Comparison of ENCODE assay signal across 1 cellular context in genomic region chr17:48492401-48493298, GRCh38.
TF ChIP-seq lines count a peak whose summit lies in the region.

No MANE protein-coding gene starts in this region.

TF ChIP-seq in HepG2, 621 proteins besides CTCF, POLR2A, EP300 and RAD21 (continued from another document and continues in another):
- TF ChIP-seq AKNA (CRISPR knock-in tag; IDR thresholded peaks at IDR 0.05; ENCODE audit: borderline replicate concordance) (no peak), JARID2 (CRISPR knock-in tag; IDR thresholded peaks at IDR 0.05; ENCODE audit: insufficient replicate concordance) (no peak), MTA1 (CRISPR knock-in tag; IDR thresholded peaks at IDR 0.05; ENCODE audit: borderline replicate concordance) (no peak), ZNF841 (CRISPR knock-in tag; IDR thresholded peaks at IDR 0.05; ENCODE audit: borderline replicate concordance) (no peak), HNRNPH1 (optimal IDR thresholded peaks at IDR 0.05; ENCODE audit: low read depth, low read length) (no peak), NCOA2 (CRISPR knock-in tag; IDR thresholded peaks at IDR 0.05) (no peak), ZFP1 (CRISPR knock-in tag; IDR thresholded peaks at IDR 0.05) (no peak), UBTF (CRISPR knock-in tag; IDR thresholded peaks at IDR 0.05) (peak; percentile 50; the same call in 1 of the 2 replicates), AGO1 (IDR thresholded peaks at IDR 0.05; ENCODE audit: low read depth, low read length, poor library complexity, severe bottlenecking) (no peak), TEAD3 (CRISPR knock-in tag; optimal IDR thresholded peaks at IDR 0.05; ENCODE audit: borderline replicate concordance) (no peak), HMGA1 (CRISPR knock-in tag; conservative IDR thresholded peaks at IDR 0.05) (no peak), ZBTB38 (CRISPR knock-in tag; IDR thresholded peaks at IDR 0.05) (no peak), ELF1 (CRISPR knock-in tag; IDR thresholded peaks at IDR 0.05) (no peak), ZNF260 (CRISPR knock-in tag; IDR thresholded peaks at IDR 0.05; ENCODE audit: borderline replicate concordance, low read depth) (no peak), ZNF33B (CRISPR knock-in tag; IDR thresholded peaks at IDR 0.05) (no peak), ZNF143 (CRISPR knock-in tag; IDR thresholded peaks at IDR 0.05) (peak; percentile 29; the same call in 1 of the 2 replicates), ZNF782 (CRISPR knock-in tag; IDR thresholded peaks at IDR 0.05; ENCODE audit: borderline replicate concordance) (no peak), ZEB1 (IDR thresholded peaks at IDR 0.05; ENCODE audit: insufficient replicate concordance, low read depth) (no peak), CHD2 (IDR thresholded peaks at IDR 0.05; ENCODE audit: low read depth, low read length) (no peak), ZC3H13 (CRISPR knock-in tag; IDR thresholded peaks at IDR 0.05) (no peak), PRDM10 (CRISPR knock-in tag; IDR thresholded peaks at IDR 0.05; ENCODE audit: low read depth) (no peak), ZFP91 (CRISPR knock-in tag; IDR thresholded peaks at IDR 0.05; ENCODE audit: borderline replicate concordance) (peak; percentile 31; the same call in 1 of the 2 replicates), ZXDC (CRISPR knock-in tag; IDR thresholded peaks at IDR 0.05) (no peak), CEBPG (CRISPR knock-in tag; IDR thresholded peaks at IDR 0.05) (no peak), DR1 (CRISPR knock-in tag; IDR thresholded peaks at IDR 0.05) (no peak), ATRX (CRISPR knock-in tag; IDR thresholded peaks at IDR 0.05; ENCODE audit: borderline replicate concordance) (no peak), ZBTB49 (CRISPR knock-in tag; IDR thresholded peaks at IDR 0.05; ENCODE audit: borderline replicate concordance) (no peak), ZNF317 (CRISPR knock-in tag; IDR thresholded peaks at IDR 0.05) (no peak), GLI4 (CRISPR knock-in tag; IDR thresholded peaks at IDR 0.05; ENCODE audit: borderline replicate concordance) (no peak), HOXA9 (CRISPR knock-in tag; IDR thresholded peaks at IDR 0.05; ENCODE audit: borderline replicate concordance) (no peak), ATAD3A (CRISPR knock-in tag; IDR thresholded peaks at IDR 0.05) (no peak), ZNF788 (CRISPR knock-in tag; IDR thresholded peaks at IDR 0.05; ENCODE audit: borderline replicate concordance) (no peak), ZNF253 (CRISPR knock-in tag; IDR thresholded peaks at IDR 0.05; ENCODE audit: borderline replicate concordance) (no peak), ARNT (IDR thresholded peaks at IDR 0.05) (no peak), REXO4 (CRISPR knock-in tag; IDR thresholded peaks at IDR 0.05; ENCODE audit: borderline replicate concordance) (no peak), MTF2 (CRISPR knock-in tag; IDR thresholded peaks at IDR 0.05; ENCODE audit: borderline replicate concordance) (peak; percentile 84; the same call in 1 of the 2 replicates), GLMP (CRISPR knock-in tag; IDR thresholded peaks at IDR 0.05; ENCODE audit: borderline replicate concordance) (no peak), TFAP4 (IDR thresholded peaks at IDR 0.05; ENCODE audit: borderline replicate concordance, low read depth) (no peak), ZNF263 (CRISPR knock-in tag; IDR thresholded peaks at IDR 0.05) (peak; percentile 39; the same call in 1 of the 2 replicates), ZNF547 (CRISPR knock-in tag; IDR thresholded peaks at IDR 0.05) (no peak), PHF20 (CRISPR knock-in tag; IDR thresholded peaks at IDR 0.05) (no peak), FOXP1 (IDR thresholded peaks at IDR 0.05) (no peak), FOXP1 (CRISPR knock-in tag; IDR thresholded peaks at IDR 0.05) (no peak), ZNF329 (CRISPR knock-in tag; IDR thresholded peaks at IDR 0.05; ENCODE audit: low read depth) (no peak), SRSF1 (optimal IDR thresholded peaks at IDR 0.05; ENCODE audit: low read depth, low read length) (no peak), YEATS4 (CRISPR knock-in tag; IDR thresholded peaks at IDR 0.05; ENCODE audit: borderline replicate concordance) (no peak), ZNF34 (CRISPR knock-in tag; IDR thresholded peaks at IDR 0.05; ENCODE audit: borderline replicate concordance) (no peak), YY1 (IDR thresholded peaks at IDR 0.05; ENCODE audit: insufficient read depth, insufficient replicate concordance, low read depth, low read length) (peak; percentile 14)
